In genomic region chr11:47235163-47235562, GRCh38 we compare ENCODE assay signal across 1 cellular context.
TF ChIP-seq lines count a peak whose summit lies in the region.

No MANE protein-coding gene starts in this region.

TF ChIP-seq in GM23338, 12 proteins besides CTCF, POLR2A, EP300 and RAD21:
- TF ChIP-seq ETS1 (IDR thresholded peaks at IDR 0.05) (no peak), CREB1 (CRISPR knock-in tag; IDR thresholded peaks at IDR 0.05; ENCODE audit: low read depth) (no peak), JUNB (IDR thresholded peaks at IDR 0.05; ENCODE audit: unreplicated experiment) (no peak), EZH2 (IDR thresholded peaks at IDR 0.05; ENCODE audit: low read depth, unreplicated experiment) (no peak), POLR2AphosphoS5 (IDR thresholded peaks at IDR 0.05; ENCODE audit: low read depth) (no peak), EZH2phosphoT487 (IDR thresholded peaks at IDR 0.05; ENCODE audit: unreplicated experiment) (no peak), NANOG (IDR thresholded peaks at IDR 0.05; ENCODE audit: borderline replicate concordance) (no peak), ZNF114 (CRISPR knock-in tag; IDR thresholded peaks at IDR 0.05) (no peak), STAT1 (IDR thresholded peaks at IDR 0.05; ENCODE audit: unreplicated experiment) (no peak), ZNF331 (CRISPR knock-in tag; IDR thresholded peaks at IDR 0.05; ENCODE audit: low read depth) (no peak)
- TF ChIP-seq, protein P1, sequence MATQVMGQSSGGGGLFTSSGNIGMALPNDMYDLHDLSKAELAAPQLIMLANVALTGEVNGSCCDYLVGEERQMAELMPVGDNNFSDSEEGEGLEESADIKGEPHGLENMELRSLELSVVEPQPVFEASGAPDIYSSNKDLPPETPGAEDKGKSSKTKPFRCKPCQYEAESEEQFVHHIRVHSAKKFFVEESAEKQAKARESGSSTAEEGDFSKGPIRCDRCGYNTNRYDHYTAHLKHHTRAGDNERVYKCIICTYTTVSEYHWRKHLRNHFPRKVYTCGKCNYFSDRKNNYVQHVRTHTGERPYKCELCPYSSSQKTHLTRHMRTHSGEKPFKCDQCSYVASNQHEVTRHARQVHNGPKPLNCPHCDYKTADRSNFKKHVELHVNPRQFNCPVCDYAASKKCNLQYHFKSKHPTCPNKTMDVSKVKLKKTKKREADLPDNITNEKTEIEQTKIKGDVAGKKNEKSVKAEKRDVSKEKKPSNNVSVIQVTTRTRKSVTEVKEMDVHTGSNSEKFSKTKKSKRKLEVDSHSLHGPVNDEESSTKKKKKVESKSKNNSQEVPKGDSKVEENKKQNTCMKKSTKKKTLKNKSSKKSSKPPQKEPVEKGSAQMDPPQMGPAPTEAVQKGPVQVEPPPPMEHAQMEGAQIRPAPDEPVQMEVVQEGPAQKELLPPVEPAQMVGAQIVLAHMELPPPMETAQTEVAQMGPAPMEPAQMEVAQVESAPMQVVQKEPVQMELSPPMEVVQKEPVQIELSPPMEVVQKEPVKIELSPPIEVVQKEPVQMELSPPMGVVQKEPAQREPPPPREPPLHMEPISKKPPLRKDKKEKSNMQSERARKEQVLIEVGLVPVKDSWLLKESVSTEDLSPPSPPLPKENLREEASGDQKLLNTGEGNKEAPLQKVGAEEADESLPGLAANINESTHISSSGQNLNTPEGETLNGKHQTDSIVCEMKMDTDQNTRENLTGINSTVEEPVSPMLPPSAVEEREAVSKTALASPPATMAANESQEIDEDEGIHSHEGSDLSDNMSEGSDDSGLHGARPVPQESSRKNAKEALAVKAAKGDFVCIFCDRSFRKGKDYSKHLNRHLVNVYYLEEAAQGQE (IDR thresholded peaks at IDR 0.05; ENCODE audit: unreplicated experiment): no peak
- TF ChIP-seq, protein P2, sequence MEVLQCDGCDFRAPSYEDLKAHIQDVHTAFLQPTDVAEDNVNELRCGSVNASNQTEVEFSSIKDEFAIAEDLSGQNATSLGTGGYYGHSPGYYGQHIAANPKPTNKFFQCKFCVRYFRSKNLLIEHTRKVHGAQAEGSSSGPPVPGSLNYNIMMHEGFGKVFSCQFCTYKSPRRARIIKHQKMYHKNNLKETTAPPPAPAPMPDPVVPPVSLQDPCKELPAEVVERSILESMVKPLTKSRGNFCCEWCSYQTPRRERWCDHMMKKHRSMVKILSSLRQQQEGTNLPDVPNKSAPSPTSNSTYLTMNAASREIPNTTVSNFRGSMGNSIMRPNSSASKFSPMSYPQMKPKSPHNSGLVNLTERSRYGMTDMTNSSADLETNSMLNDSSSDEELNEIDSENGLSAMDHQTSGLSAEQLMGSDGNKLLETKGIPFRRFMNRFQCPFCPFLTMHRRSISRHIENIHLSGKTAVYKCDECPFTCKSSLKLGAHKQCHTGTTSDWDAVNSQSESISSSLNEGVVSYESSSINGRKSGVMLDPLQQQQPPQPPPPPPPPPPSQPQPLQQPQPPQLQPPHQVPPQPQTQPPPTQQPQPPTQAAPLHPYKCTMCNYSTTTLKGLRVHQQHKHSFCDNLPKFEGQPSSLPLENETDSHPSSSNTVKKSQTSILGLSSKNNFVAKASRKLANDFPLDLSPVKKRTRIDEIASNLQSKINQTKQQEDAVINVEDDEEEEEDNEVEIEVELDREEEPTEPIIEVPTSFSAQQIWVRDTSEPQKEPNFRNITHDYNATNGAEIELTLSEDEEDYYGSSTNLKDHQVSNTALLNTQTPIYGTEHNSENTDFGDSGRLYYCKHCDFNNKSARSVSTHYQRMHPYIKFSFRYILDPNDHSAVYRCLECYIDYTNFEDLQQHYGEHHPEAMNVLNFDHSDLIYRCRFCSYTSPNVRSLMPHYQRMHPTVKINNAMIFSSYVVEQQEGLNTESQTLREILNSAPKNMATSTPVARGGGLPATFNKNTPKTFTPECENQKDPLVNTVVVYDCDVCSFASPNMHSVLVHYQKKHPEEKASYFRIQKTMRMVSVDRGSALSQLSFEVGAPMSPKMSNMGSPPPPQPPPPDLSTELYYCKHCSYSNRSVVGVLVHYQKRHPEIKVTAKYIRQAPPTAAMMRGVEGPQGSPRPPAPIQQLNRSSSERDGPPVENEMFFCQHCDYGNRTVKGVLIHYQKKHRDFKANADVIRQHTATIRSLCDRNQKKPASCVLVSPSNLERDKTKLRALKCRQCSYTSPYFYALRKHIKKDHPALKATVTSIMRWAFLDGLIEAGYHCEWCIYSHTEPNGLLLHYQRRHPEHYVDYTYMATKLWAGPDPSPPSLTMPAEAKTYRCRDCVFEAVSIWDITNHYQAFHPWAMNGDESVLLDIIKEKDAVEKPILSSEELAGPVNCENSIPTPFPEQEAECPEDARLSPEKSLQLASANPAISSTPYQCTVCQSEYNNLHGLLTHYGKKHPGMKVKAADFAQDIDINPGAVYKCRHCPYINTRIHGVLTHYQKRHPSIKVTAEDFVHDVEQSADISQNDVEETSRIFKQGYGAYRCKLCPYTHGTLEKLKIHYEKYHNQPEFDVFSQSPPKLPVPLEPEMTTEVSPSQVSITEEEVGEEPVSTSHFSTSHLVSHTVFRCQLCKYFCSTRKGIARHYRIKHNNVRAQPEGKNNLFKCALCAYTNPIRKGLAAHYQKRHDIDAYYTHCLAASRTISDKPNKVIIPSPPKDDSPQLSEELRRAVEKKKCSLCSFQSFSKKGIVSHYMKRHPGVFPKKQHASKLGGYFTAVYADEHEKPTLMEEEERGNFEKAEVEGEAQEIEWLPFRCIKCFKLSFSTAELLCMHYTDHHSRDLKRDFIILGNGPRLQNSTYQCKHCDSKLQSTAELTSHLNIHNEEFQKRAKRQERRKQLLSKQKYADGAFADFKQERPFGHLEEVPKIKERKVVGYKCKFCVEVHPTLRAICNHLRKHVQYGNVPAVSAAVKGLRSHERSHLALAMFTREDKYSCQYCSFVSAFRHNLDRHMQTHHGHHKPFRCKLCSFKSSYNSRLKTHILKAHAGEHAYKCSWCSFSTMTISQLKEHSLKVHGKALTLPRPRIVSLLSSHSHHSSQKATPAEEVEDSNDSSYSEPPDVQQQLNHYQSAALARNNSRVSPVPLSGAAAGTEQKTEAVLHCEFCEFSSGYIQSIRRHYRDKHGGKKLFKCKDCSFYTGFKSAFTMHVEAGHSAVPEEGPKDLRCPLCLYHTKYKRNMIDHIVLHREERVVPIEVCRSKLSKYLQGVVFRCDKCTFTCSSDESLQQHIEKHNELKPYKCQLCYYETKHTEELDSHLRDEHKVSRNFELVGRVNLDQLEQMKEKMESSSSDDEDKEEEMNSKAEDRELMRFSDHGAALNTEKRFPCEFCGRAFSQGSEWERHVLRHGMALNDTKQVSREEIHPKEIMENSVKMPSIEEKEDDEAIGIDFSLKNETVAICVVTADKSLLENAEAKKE (CRISPR knock-in tag; IDR thresholded peaks at IDR 0.05): no peak
